25 cellular contexts compared by ENCODE assay signal in the genomic region with DNA sequence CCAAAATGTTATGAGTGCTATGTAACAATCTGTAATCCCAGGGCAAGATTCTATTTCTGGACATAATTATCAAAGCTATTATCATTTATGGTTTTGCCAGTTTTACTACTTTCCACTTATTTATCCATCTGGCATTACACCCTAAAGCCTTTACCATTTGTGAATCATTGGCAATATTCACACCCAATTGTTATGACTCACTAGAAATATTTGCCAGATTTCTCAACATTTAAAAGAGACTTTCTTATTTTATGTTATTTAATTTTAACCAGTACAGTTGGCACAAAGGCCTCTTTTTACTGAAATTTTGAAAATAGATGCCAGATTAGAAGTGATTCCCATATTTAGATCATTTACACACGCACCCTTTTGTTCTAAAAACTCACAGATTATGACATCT.
DNase-seq lines count a peak whose midpoint lies in the region; ATAC-seq and TF ChIP-seq lines count a peak whose summit lies in the region.
"Had no signal": no experiment of that assay in that cellular context is flagged by ENCODE, and none has a peak within 500 bp of the region (broad histone marks: within the 10 kb centered on the region; RNA-seq: fewer than 3 reads in every experiment).

No MANE protein-coding gene starts in this region.

- intact Hi-C loops in vagina (cut with DNase I): no loop called here

- DNase-seq in GM03348 (ENCODE audit: low spot score) (peak; percentile 9), NCI-H446 treated with DMSO at 0.1 percent for 48 hours (lab: John Stamatoyannopoulos, UW) (peak; percentile 59), epithelial cell of prostate (ENCODE audit: low read depth, low spot score) (peak; percentile 6), renal cortical epithelial cell (ENCODE audit: low read depth) (peak; percentile 62), vagina (ENCODE audit: extremely low spot score in 2 of 2) (no peak), SHP77 (lab: John Stamatoyannopoulos, UW) (no peak), midbrain (lab: John Stamatoyannopoulos, UW) (no peak)
- DNase-seq: activated CD4-positive, alpha-beta T cell treated with anti-CD3 and anti-CD28 coated beads for 4 hours; activated effector memory CD4-positive, alpha-beta T cell treated with anti-CD3 and anti-CD28 coated beads, Interleukin-2, amount 50 U/mL, for 16 hours; activated T-cell treated with anti-CD3 and anti-CD28 coated beads, Interleukin-2, amount 50 U/mL, for 1 hour; CD4-positive, CD25-positive, alpha-beta regulatory T cell; effector CD4-positive, alpha-beta T cell; hippocampal formation; left ventricle myocardium inferior; MM.1S; natural killer cell; NCI-H1436; NCI-H82; occipital lobe; psoas muscle; stimulated activated naive CD8-positive, alpha-beta T cell treated with anti-CD3 and anti-CD28 coated beads, Interleukin-15, Interleukin-2, amounts not matched to agents 100 U/mL and 50 U/mL, for 24 hours had no signal

- H3K4me3 ChIP-seq in vagina: no peak overlapping the region
- H3K4me3 ChIP-seq: gastroesophageal sphincter, left ventricle myocardium inferior, psoas muscle, thoracic aorta had no signal

- no peak overlapping the region for H3K27ac ChIP-seq in epithelial cell of prostate
- no peak overlapping the region for H3K27ac ChIP-seq in vagina
- H3K27ac ChIP-seq: gastroesophageal sphincter, left ventricle myocardium inferior, psoas muscle, thoracic aorta, VCaP had no signal

- ATAC-seq in HG02970 (IDR thresholded peaks at IDR 0.05; ENCODE audit: low FRiP score, unreplicated experiment): no peak
- ATAC-seq: gastroesophageal sphincter; natural killer cell; psoas muscle; stimulated activated naive CD8-positive, alpha-beta T cell treated with anti-CD3 and anti-CD28 coated beads, Interleukin-15, Interleukin-2, amounts not matched to agents 100 U/mL and 50 U/mL, for 24 hours had no signal

- TF ChIP-seq CTCF in vagina (IDR thresholded peaks at IDR 0.05): no peak

- H3K36me3 ChIP-seq in vagina: no peaks in the 10 kb centered on the region
- H3K36me3 ChIP-seq: gastroesophageal sphincter, left ventricle myocardium inferior, thoracic aorta had no signal

- no peaks in the 10 kb centered on the region for H3K27me3 ChIP-seq in vagina
- H3K27me3 ChIP-seq: gastroesophageal sphincter had no signal

- TF ChIP-seq POLR2A in vagina (IDR thresholded peaks at IDR 0.05): no peak

- H3K9me3 ChIP-seq in vagina: no peaks in the 10 kb centered on the region

- no peaks in the 10 kb centered on the region for H3K4me1 ChIP-seq in vagina
- H3K4me1 ChIP-seq: gastroesophageal sphincter, left ventricle myocardium inferior, psoas muscle had no signal

Comparison
In these comparisons a context has a peak if more than half of its experiments do, and no peak if none do; other contexts are left out.
1. DNase-seq: peak in GM03348 (single experiment), NCI-H446 treated with DMSO at 0.1 percent for 48 hours (single experiment), epithelial cell of prostate (single experiment) and renal cortical epithelial cell (single experiment); none in vagina (0 of 2), SHP77 (0 of 2) and midbrain (single experiment).